ENCODE assay signal across 2 cellular contexts in the genomic region with DNA sequence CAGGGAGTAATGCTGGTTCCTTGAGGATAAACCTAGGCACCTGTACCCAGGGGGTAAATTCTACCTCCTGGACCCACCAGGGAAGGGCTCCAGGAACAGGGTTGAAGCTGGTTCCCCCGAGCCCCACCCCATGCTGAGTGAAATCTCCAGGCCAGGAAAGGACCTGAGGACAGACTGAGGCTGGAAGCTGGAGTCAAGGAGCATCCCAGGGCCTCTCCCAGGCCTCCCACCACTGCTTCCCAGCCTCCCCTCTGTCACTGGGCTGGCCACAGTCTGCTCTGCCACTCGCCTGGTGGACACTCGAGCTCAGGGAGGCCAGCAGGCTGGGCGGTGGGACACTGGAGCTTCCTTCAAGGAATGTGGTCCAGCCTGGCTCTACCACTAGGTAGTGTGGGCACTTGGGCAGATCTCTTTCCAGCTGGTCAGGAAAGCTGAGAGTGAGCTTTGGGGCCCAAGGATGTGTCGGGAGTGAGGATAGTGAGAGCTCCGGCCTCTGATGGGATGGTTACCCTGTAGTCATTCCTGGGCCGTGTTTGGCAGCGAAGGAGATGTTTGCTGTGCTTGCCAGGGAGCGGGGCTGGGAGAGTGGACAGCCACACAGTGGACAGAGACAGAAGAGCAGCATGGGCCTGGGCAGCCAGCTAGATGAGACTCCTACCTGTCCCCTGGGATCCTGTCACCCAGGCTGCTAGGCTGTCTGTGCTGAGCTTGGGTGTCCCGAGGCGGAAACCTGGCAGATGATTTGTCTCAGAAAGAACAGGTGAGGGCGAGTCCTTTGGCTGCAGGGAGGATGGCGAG.
TF ChIP-seq lines count a peak whose summit lies in the region.

No MANE protein-coding gene starts in this region.

TF ChIP-seq in H1, 55 proteins besides CTCF, POLR2A, EP300 and RAD21:
- TF ChIP-seq RNF2 (IDR thresholded peaks at IDR 0.05; ENCODE audit: borderline replicate concordance, low read depth, low read length, missing control alignments, poor library complexity, severe bottlenecking) (no peak), TAF1 (IDR thresholded peaks at IDR 0.05; ENCODE audit: low read depth, low read length) (no peak), SIRT6 (IDR thresholded peaks at IDR 0.05; ENCODE audit: low read length) (no peak), CHD2 (IDR thresholded peaks at IDR 0.05; ENCODE audit: low read length) (no peak), SUZ12 (IDR thresholded peaks at IDR 0.05; ENCODE audit: low read length) (no peak), RFX5 (IDR thresholded peaks at IDR 0.05; ENCODE audit: borderline replicate concordance, low read depth, low read length) (no peak), JUND (IDR thresholded peaks at IDR 0.05; ENCODE audit: low read length) (no peak), ASH2L (IDR thresholded peaks at IDR 0.05; ENCODE audit: low read length) (no peak), CTBP2 (IDR thresholded peaks at IDR 0.05; ENCODE audit: borderline replicate concordance, insufficient read depth, insufficient read length, low read length) (no peak), KDM1A (IDR thresholded peaks at IDR 0.05; ENCODE audit: borderline replicate concordance, low read length) (no peak), NANOG (IDR thresholded peaks at IDR 0.05; ENCODE audit: insufficient read depth, low read depth, low read length, poor library complexity, severe bottlenecking) (no peak), TBP (IDR thresholded peaks at IDR 0.05; ENCODE audit: low read depth, low read length) (no peak), CBX8 (IDR thresholded peaks at IDR 0.05; ENCODE audit: borderline replicate concordance, low read depth, low read length) (no peak), CHD1 (IDR thresholded peaks at IDR 0.05; ENCODE audit: low read depth, low read length) (no peak), YY1 (IDR thresholded peaks at IDR 0.05; ENCODE audit: low read depth, low read length) (no peak), BACH1 (IDR thresholded peaks at IDR 0.05; ENCODE audit: low read length) (no peak), BCL11A (IDR thresholded peaks at IDR 0.05; ENCODE audit: low read depth in 2 of 2, low read length in 2 of 2) (no peak)
- TF ChIP-seq, protein P1, sequence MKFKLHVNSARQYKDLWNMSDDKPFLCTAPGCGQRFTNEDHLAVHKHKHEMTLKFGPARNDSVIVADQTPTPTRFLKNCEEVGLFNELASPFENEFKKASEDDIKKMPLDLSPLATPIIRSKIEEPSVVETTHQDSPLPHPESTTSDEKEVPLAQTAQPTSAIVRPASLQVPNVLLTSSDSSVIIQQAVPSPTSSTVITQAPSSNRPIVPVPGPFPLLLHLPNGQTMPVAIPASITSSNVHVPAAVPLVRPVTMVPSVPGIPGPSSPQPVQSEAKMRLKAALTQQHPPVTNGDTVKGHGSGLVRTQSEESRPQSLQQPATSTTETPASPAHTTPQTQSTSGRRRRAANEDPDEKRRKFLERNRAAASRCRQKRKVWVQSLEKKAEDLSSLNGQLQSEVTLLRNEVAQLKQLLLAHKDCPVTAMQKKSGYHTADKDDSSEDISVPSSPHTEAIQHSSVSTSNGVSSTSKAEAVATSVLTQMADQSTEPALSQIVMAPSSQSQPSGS (IDR thresholded peaks at IDR 0.05; ENCODE audit: low read length), result no peak
- TF ChIP-seq, protein P2, sequence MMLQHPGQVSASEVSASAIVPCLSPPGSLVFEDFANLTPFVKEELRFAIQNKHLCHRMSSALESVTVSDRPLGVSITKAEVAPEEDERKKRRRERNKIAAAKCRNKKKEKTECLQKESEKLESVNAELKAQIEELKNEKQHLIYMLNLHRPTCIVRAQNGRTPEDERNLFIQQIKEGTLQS (IDR thresholded peaks at IDR 0.05; ENCODE audit: insufficient read depth, low read depth, low read length), result no peak
- TF ChIP-seq, protein P3, sequence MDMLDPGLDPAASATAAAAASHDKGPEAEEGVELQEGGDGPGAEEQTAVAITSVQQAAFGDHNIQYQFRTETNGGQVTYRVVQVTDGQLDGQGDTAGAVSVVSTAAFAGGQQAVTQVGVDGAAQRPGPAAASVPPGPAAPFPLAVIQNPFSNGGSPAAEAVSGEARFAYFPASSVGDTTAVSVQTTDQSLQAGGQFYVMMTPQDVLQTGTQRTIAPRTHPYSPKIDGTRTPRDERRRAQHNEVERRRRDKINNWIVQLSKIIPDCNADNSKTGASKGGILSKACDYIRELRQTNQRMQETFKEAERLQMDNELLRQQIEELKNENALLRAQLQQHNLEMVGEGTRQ (IDR thresholded peaks at IDR 0.05; ENCODE audit: low read length), result no peak
TF ChIP-seq in H1: peak in this region for 0.

TF ChIP-seq in HEK293T, 16 proteins besides CTCF, POLR2A, EP300 and RAD21:
- TF ChIP-seq SP1 (IDR thresholded peaks at IDR 0.05) (no peak), TARDBP (IDR thresholded peaks at IDR 0.05) (no peak), FOXA1 (IDR thresholded peaks at IDR 0.05) (no peak), L3MBTL2 (conservative IDR thresholded peaks at IDR 0.05) (no peak), SUZ12 (IDR thresholded peaks at IDR 0.05) (no peak), FOXM1 (IDR thresholded peaks at IDR 0.05; ENCODE audit: borderline replicate concordance) (no peak), ARNT (IDR thresholded peaks at IDR 0.05) (no peak), FOXK2 (IDR thresholded peaks at IDR 0.05) (no peak), ZNF384 (IDR thresholded peaks at IDR 0.05) (no peak), ELF4 (IDR thresholded peaks at IDR 0.05) (no peak), LEF1 (IDR thresholded peaks at IDR 0.05; ENCODE audit: borderline replicate concordance) (no peak), CTBP1 (IDR thresholded peaks at IDR 0.05; ENCODE audit: borderline replicate concordance) (no peak), NFRKB (IDR thresholded peaks at IDR 0.05) (no peak), HDGF (IDR thresholded peaks at IDR 0.05; ENCODE audit: borderline replicate concordance) (no peak), BHLHE40 (IDR thresholded peaks at IDR 0.05; ENCODE audit: borderline replicate concordance) (no peak)
- TF ChIP-seq, protein P4, sequence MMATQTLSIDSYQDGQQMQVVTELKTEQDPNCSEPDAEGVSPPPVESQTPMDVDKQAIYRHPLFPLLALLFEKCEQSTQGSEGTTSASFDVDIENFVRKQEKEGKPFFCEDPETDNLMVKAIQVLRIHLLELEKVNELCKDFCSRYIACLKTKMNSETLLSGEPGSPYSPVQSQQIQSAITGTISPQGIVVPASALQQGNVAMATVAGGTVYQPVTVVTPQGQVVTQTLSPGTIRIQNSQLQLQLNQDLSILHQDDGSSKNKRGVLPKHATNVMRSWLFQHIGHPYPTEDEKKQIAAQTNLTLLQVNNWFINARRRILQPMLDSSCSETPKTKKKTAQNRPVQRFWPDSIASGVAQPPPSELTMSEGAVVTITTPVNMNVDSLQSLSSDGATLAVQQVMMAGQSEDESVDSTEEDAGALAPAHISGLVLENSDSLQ (IDR thresholded peaks at IDR 0.05), result no peak
TF ChIP-seq in HEK293T: peak in this region for 0.
